ENCODE assay signal across 9 cellular contexts in genomic region chr9:114538241-114538640, GRCh38. TPM values are rescaled to one million over a fixed set of nuclear protein-coding genes. Genes with fewer than 3 reads are reported as not detected.
A peak's percentile ranks its signal among the peaks of the same experiment; 100 is the strongest.
DNase-seq lines count a peak whose midpoint lies in the region; ATAC-seq and TF ChIP-seq lines count a peak whose summit lies in the region.
"Had no signal": no experiment of that assay in that cellular context is flagged by ENCODE, and none has a peak within 500 bp of the region (broad histone marks: within the 10 kb centered on the region; RNA-seq: fewer than 3 reads in every experiment).

No MANE protein-coding gene starts in this region.

- no peaks in the 10 kb centered on the region for H3K79me2 ChIP-seq in OCI-LY7 (ENCODE audit: insufficient read depth, low read depth, low read length)
- H3K79me2 ChIP-seq: parathyroid adenoma had no signal

- no peak overlapping the region for H3K27ac ChIP-seq in C4-2B
- H3K27ac ChIP-seq in OCI-LY7 (ENCODE audit: low read depth, low read length, poor library complexity, severe bottlenecking) = no peak overlapping the region
- H3K27ac ChIP-seq in upper lobe of left lung = no peak overlapping the region
- no peak overlapping the region for H3K27ac ChIP-seq in sigmoid colon
- H3K27ac ChIP-seq: parathyroid adenoma had no signal

- H2AFZ ChIP-seq in OCI-LY7 (ENCODE audit: low read length) = peak overlapping the region; percentile 22; the same call in 1 of the 2 replicates
- H2AFZ ChIP-seq: parathyroid adenoma had no signal

- H3K4me3 ChIP-seq in OCI-LY7 (ENCODE audit: low read depth, low read length, poor library complexity, severe bottlenecking) = no peak overlapping the region
- H3K4me3 ChIP-seq in upper lobe of left lung = no peak overlapping the region
- no peak overlapping the region for H3K4me3 ChIP-seq in sigmoid colon

- peak; percentile 84 for DNase-seq in OCI-LY7 (ENCODE audit: low spot score)
- DNase-seq in dermis blood vessel endothelial cell = peak; percentile 27
- DNase-seq in upper lobe of left lung = peak in 1 of 2 donors; percentile 43
- DNase-seq in sigmoid colon = no peak

- POLR2A ChIA-PET in OCI-LY7 (lab: Charles Lee) = interaction anchor here (1.0 to 2.3 kb wide), 7 partner anchors 8 to 115 kb away, joined by 3 to 10 read pairs (median 4); partner anchors contain the start of gene ATP6V1G1

- BruUV-seq in OCI-LY7 (replicated peaks; lab: Mats Ljungman, UMichigan) = no TSS peak

- ATAC-seq in GM19468 (IDR thresholded peaks at IDR 0.05; ENCODE audit: extremely low read depth, unreplicated experiment) (peak; percentile 76), upper lobe of left lung (ENCODE audit: low FRiP score in 2 of 2) (peak; percentile 31 to 68), GM21423 (IDR thresholded peaks at IDR 0.05; ENCODE audit: unreplicated experiment) (no peak), HG02870 (IDR thresholded peaks at IDR 0.05; ENCODE audit: unreplicated experiment) (no peak)

- H3K27me3 ChIP-seq in upper lobe of left lung (no peaks in the 10 kb centered on the region), sigmoid colon (no peaks in the 10 kb centered on the region)

- H3K36me3 ChIP-seq in OCI-LY7 (ENCODE audit: insufficient read depth, low read length) (no peaks in the 10 kb centered on the region), upper lobe of left lung (no peaks in the 10 kb centered on the region), sigmoid colon (no peaks in the 10 kb centered on the region)

- no peaks in the 10 kb centered on the region for H3K9me3 ChIP-seq in OCI-LY7 (ENCODE audit: low read length)
- H3K9me3 ChIP-seq in upper lobe of left lung = no peaks in the 10 kb centered on the region
- H3K9me3 ChIP-seq in sigmoid colon = no peaks in the 10 kb centered on the region

- intact Hi-C loops in OCI-LY7 (cut with micrococcal nuclease; ENCODE audit: unreplicated experiment) (loop anchor here (1.0 to 2.0 kb wide), 4 partner anchors 29 to 133 kb away; no protein-coding TSS in a partner anchor), sigmoid colon (cut with DNase I) (no loop called here)

- TF ChIP-seq EP300 in upper lobe of left lung (IDR thresholded peaks at IDR 0.05) (no peak), sigmoid colon (IDR thresholded peaks at IDR 0.05) (no peak)

- no peaks in the 10 kb centered on the region for H3K9me2 ChIP-seq in OCI-LY7 (ENCODE audit: insufficient read depth, low read length)

- no peak overlapping the region for H3K4me2 ChIP-seq in OCI-LY7 (ENCODE audit: low read length)

- 31 to 35% methylated on average over 2 to 5 of the region's 5 CpGs for WGBS in upper lobe of left lung, 2 donors
- WGBS in sigmoid colon, 2 donors = 8 to 32% methylated on average over 5 of the region's 5 CpGs

- TF ChIP-seq POLR2A in upper lobe of left lung (IDR thresholded peaks at IDR 0.05) (no peak), sigmoid colon (IDR thresholded peaks at IDR 0.05) (no peak)

- H4K20me1 ChIP-seq in OCI-LY7 (ENCODE audit: insufficient read depth, low read length) = no peaks in the 10 kb centered on the region

- CTCF ChIA-PET in OCI-LY7 (lab: Charles Lee; ENCODE audit: unreplicated experiment) = interaction anchor here (0.6 to 2.9 kb wide), 10 partner anchors 9 to 132 kb away, joined by 3 to 27 read pairs (median 4); partner anchors contain the start of gene ATP6V1G1

- peaks cover 26% of the 10 kb centered on the region for H3K4me1 ChIP-seq in OCI-LY7 (ENCODE audit: insufficient read depth, low read length, poor library complexity, severe bottlenecking)
- no peaks in the 10 kb centered on the region for H3K4me1 ChIP-seq in upper lobe of left lung
- H3K4me1 ChIP-seq in sigmoid colon = no peaks in the 10 kb centered on the region
- H3K4me1 ChIP-seq: parathyroid adenoma had no signal

- TF ChIP-seq CTCF in C4-2B (conservative IDR thresholded peaks at IDR 0.05) = peak; percentile 49
- peak; percentile 84 for TF ChIP-seq CTCF in OCI-LY7 (conservative IDR thresholded peaks at IDR 0.05; ENCODE audit: low read length)
- peak in 3 of 6 experiments; percentile 6 to 11 (median 10) for TF ChIP-seq CTCF in upper lobe of left lung (IDR thresholded peaks at IDR 0.05)
- TF ChIP-seq CTCF in sigmoid colon (IDR thresholded peaks at IDR 0.05) = no peak

RNA-seq across cellular contexts. Expression of gene WHRN, which starts 33.0 kb away (rescaled TPM):
- total RNA-seq in OCI-LY7 (2014; rRNA removed; shearing (Covaris generic)) = 0.19 TPM in 1 of 2 replicates, not detected in the other
- 2.1 TPM in 2 replicates for total RNA-seq in OCI-LY7 (2022)
- total RNA-seq in dermis blood vessel endothelial cell = 0.09 and 0.17 TPM in 2 replicates
- total RNA-seq in upper lobe of left lung = 10 to 100 TPM in 2 of 6 donors, 1 to 10 TPM in 4; 2.5 to 17.8 (median 5.6) TPM
- total RNA-seq in sigmoid colon = 1 to 10 TPM; 4.6 to 7.8 (median 6.3) TPM
- 1 to 10 TPM in 2 of 3 donors, under 1 TPM in 1; 0.60 to 6.4 (median 1.4) TPM for polyA plus RNA-seq in sigmoid colon

RNA-seq across cellular contexts. Expression of gene ATP6V1G1, which starts 49.3 kb away (rescaled TPM):
- total RNA-seq in OCI-LY7 (2014; rRNA removed; shearing (Covaris generic)) = 117 and 164 TPM in 2 replicates
- 99.0 and 105 TPM in 2 replicates for total RNA-seq in OCI-LY7 (2022)
- total RNA-seq in dermis blood vessel endothelial cell = 119 and 176 TPM in 2 replicates
- 100 to 1,000 TPM in 5 of 6 donors, 10 to 100 TPM in 1; 93.2 to 182 (median 133) TPM for total RNA-seq in upper lobe of left lung
- 100 to 1,000 TPM; 124 to 185 (median 155) TPM for total RNA-seq in sigmoid colon
- polyA plus RNA-seq in sigmoid colon = 100 to 1,000 TPM; 114 to 256 (median 236) TPM

Comparison
In these comparisons a context has a peak if more than half of its experiments do, and no peak if none do; other contexts are left out.
1. CTCF ChIP-seq: peak in C4-2B (single experiment) and OCI-LY7 (single experiment); none in sigmoid colon (0 of 4).
2. ATAC-seq: peak in GM19468 (single experiment) and upper lobe of left lung (2 of 2); none in GM21423 (single experiment) and HG02870 (single experiment).